In the genomic region with DNA sequence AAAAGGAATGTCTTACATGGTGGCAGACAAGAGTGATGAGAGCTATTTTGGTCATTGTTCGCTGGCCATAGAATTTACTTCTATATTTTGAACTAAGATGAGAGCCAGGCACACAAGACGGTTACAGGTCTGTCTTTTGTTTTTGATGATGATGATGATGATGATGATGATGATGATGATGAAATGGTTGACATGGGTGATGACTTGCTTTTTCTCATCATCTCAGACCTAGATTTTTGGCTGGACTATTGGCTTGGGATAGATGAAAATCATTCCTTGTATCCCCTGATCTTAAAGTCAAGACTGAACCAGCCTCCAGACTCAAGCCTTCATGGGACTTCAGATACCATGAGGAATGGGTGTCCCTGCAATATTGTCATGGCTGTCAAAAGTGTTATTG, we compare ENCODE assay signal across 7 cellular contexts. TPM values are rescaled to one million over a fixed set of nuclear protein-coding genes. Genes with fewer than 3 reads are reported as not detected.
"Had no signal": no experiment of that assay in that cellular context is flagged by ENCODE, and none has a peak within 500 bp of the region (broad histone marks: within the 10 kb centered on the region; RNA-seq: fewer than 3 reads in every experiment).

No MANE protein-coding gene starts in this region.

RNA-seq across cellular contexts. Expression of a gene that starts 49.0 kb away (rescaled TPM):
- total RNA-seq: OCI-LY7, PC-3, Right ventricle myocardium superior, RPMI7951, SJSA1, SK-MEL-5 had no signal
- polyA plus RNA-seq: SK-N-SH had no signal
